Comparison of ENCODE assay signal across 12 cellular contexts in the genomic region with DNA sequence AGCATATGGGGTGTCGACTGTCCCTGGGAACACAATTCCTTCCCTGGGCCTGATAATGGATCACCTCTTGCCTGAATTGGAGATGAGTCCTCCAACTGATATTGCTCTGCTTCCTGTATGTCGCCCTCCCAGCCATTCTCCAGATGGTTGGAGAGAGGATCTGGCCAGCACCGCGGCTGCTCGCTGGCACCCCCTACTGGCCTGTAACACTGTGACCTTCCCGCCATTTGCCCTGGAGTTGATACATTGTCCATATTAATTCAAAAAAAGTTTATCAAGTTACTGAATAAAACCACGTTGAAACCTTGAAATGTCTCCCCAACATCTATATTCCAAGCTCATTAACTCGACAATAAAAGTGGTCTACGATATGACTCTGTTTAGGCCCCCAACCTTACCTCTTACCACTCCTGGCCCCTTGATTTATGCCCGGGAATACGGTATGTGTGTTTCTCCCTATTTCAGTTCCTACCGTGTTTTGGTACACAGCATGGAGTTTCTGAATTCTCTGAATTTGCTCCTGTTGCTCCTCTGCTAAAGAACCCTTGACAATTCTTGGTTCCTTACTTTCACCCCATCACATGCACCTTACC.
DNase-seq lines count a peak whose midpoint lies in the region; ATAC-seq and TF ChIP-seq lines count a peak whose summit lies in the region.
"Had no signal": no experiment of that assay in that cellular context is flagged by ENCODE, and none has a peak within 500 bp of the region (broad histone marks: within the 10 kb centered on the region; RNA-seq: fewer than 3 reads in every experiment).

No MANE protein-coding gene starts in this region.

- H2AFZ ChIP-seq in DND-41 (ENCODE audit: low read depth, low read length) = no peak overlapping the region
- H2AFZ ChIP-seq in PC-3 (ENCODE audit: low read length) = no peak overlapping the region

- H4K20me1 ChIP-seq in DND-41 (ENCODE audit: insufficient read depth, low read length) (no peaks in the 10 kb centered on the region), PC-3 (ENCODE audit: low read length) (no peaks in the 10 kb centered on the region)

- TF ChIP-seq CTCF in DND-41 (IDR thresholded peaks at IDR 0.05; ENCODE audit: borderline replicate concordance, extremely low read depth, low read length, poor library complexity, severe bottlenecking) = peak; percentile 39
- peak; percentile 73 for TF ChIP-seq CTCF in GM12875 (IDR thresholded peaks at IDR 0.05; ENCODE audit: borderline replicate concordance, insufficient read depth, low read depth, low read length)
- peak; percentile 58 for TF ChIP-seq CTCF in PC-3 (conservative IDR thresholded peaks at IDR 0.05; ENCODE audit: low read depth, low read length)

- no peak for ATAC-seq in DND-41 (ENCODE audit: insufficient read depth, low read depth)
- no peak for ATAC-seq in PC-3
- no peak for ATAC-seq in esophagus mucosa
- ATAC-seq: left lobe of liver, psoas muscle had no signal

- H3K79me2 ChIP-seq in DND-41 (ENCODE audit: insufficient read depth, low read length) (no peaks in the 10 kb centered on the region), PC-3 (ENCODE audit: low read length) (no peaks in the 10 kb centered on the region)

- intact Hi-C loops in PC-3 (cut with micrococcal nuclease) = no loop called here

- H3K27ac ChIP-seq in DND-41 (ENCODE audit: low read length) = no peak overlapping the region
- no peak overlapping the region for H3K27ac ChIP-seq in PC-3 (ENCODE audit: low read length)
- H3K27ac ChIP-seq: psoas muscle had no signal

- H3K4me1 ChIP-seq in DND-41 (ENCODE audit: insufficient read depth, low read length) (no peaks in the 10 kb centered on the region), PC-3 (ENCODE audit: insufficient read depth, low read length) (no peaks in the 10 kb centered on the region)
- H3K4me1 ChIP-seq: psoas muscle had no signal

- no peaks in the 10 kb centered on the region for H3K9me2 ChIP-seq in PC-3 (replicated peaks; ENCODE audit: low read length)

- H3K36me3 ChIP-seq in DND-41 (ENCODE audit: insufficient read depth, low read length) = no peaks in the 10 kb centered on the region
- H3K36me3 ChIP-seq in PC-3 (ENCODE audit: low read depth, low read length) = no peaks in the 10 kb centered on the region

- no peak for DNase-seq in DND-41
- no peak for DNase-seq in PC-3
- peak; percentile 58 for DNase-seq in iPS-NIHi11 (ENCODE audit: low spot score)
- DNase-seq in DMS114 treated with DMSO at 0.1 percent for 48 hours (lab: John Stamatoyannopoulos, UW; ENCODE audit: unreplicated experiment) = no peak
- DNase-seq in UCSD-AML1 (lab: John Stamatoyannopoulos, UW; ENCODE audit: unreplicated experiment) = no peak
- DNase-seq: GDM1, NCI-H2171 treated with DMSO at 0.1 percent for 48 hours, psoas muscle, SIG-M5 had no signal

- BruUV-seq in PC-3 (replicated peaks; lab: Mats Ljungman, UMichigan) = no TSS peak

- H3K9me3 ChIP-seq in DND-41 (ENCODE audit: insufficient read depth, low read length, severe bottlenecking) (no peaks in the 10 kb centered on the region), PC-3 (ENCODE audit: low read length) (no peaks in the 10 kb centered on the region)
- H3K9me3 ChIP-seq: psoas muscle had no signal

- H3K9ac ChIP-seq in DND-41 (ENCODE audit: low read depth, low read length) = no peak overlapping the region
- H3K9ac ChIP-seq in PC-3 (ENCODE audit: low read length) = no peak overlapping the region

- H3K4me2 ChIP-seq in DND-41 (ENCODE audit: insufficient read depth, low read length) (no peak overlapping the region), PC-3 (ENCODE audit: low read length) (no peak overlapping the region)

- no peaks in the 10 kb centered on the region for H3K27me3 ChIP-seq in DND-41 (ENCODE audit: insufficient read depth, low read length, poor library complexity)
- H3K27me3 ChIP-seq in PC-3 (ENCODE audit: low read length) = peaks cover 5% of the 10 kb centered on the region; the same call in 1 of the 2 replicates

- H3K4me3 ChIP-seq in DND-41 (ENCODE audit: low read depth in 1 of 2, low read length in 2 of 2) (no peak overlapping the region), GM12875 (ENCODE audit: low read depth, low read length) (no peak overlapping the region), PC-3 (ENCODE audit: low read length) (no peak overlapping the region)
- H3K4me3 ChIP-seq: psoas muscle had no signal

- no peaks in the 10 kb centered on the region for H3F3A ChIP-seq in PC-3 (ENCODE audit: low read length, unreplicated experiment)

- POLR2A ChIA-PET in PC-3 (lab: Charles Lee; ENCODE audit: unreplicated experiment) = no interaction called here

- CTCF ChIA-PET in PC-3 (lab: Charles Lee) = no interaction called here
